9 cellular contexts compared by ENCODE assay signal in the genomic region with DNA sequence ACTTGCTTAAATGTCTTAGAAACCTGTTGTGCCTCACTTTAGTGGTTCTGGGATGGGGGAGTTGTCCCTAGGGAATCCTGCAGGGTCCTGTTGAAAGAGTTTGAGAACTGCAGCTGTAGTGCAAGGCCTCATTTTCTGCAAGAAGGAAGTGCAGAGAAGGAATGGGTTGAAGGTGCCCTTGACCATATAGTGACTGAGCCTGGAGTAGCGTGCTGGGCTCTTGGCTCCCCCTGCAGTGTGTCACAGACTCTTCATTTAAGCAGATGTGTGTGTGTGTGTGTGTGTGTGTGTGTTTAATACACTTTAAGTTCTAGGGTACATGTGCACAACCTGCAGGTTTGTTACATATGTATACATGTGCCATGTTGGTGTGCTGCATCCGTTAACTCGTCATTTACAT.
DNase-seq lines count a peak whose midpoint lies in the region; ATAC-seq, FAIRE-seq and TF ChIP-seq lines count a peak whose summit lies in the region.
"Had no signal": no experiment of that assay in that cellular context is flagged by ENCODE, and none has a peak within 500 bp of the region (broad histone marks: within the 10 kb centered on the region; RNA-seq: fewer than 3 reads in every experiment).

No MANE protein-coding gene starts in this region.

- H3K14ac ChIP-seq in H1 (ENCODE audit: insufficient read length): no peak overlapping the region

- H3K27me3 ChIP-seq in H1 (replicated peaks in 1 of 4; ENCODE audit: control insufficient read depth in 3 of 4, extremely low read depth in 1 of 4, insufficient read depth in 3 of 4, low read length in 3 of 4): no peaks in the 10 kb centered on the region
- H3K27me3 ChIP-seq in spleen (replicated peaks in 1 of 7): no peaks in the 10 kb centered on the region

- no peak overlapping the region for H3K18ac ChIP-seq in H1 (ENCODE audit: extremely low read depth, low read length)

- no peaks in the 10 kb centered on the region for H3K79me2 ChIP-seq in H1 (ENCODE audit: control insufficient read depth in 1 of 2, insufficient read depth in 2 of 2, low read length in 2 of 2)

- TF ChIP-seq POLR2A in H1 (IDR thresholded peaks at IDR 0.05; ENCODE audit: control extremely low read depth in 1 of 2, low read depth in 2 of 2, low read length in 2 of 2) (no peak), spleen (IDR thresholded peaks at IDR 0.05) (no peak)

- H2BK12ac ChIP-seq in H1 (ENCODE audit: low read depth, low read length): no peak overlapping the region

- intact Hi-C loops in spleen (cut with DNase I; ENCODE audit: low total_unique reads): no loop called here

- CTCF ChIA-PET in activated CD4-positive, alpha-beta T cell treated with anti-CD3 and anti-CD28 coated beads, Interleukin-2, amount 10 ng/mL, durations not matched to agents 7 days and 5 days (lab: Charles Lee): interaction anchor here (0.6 to 1.8 kb wide), 2 partner anchors 10 to 246 kb away, joined by 4 read pairs; no protein-coding TSS in a partner anchor
- CTCF ChIA-PET in H1 (lab: Charles Lee; ENCODE audit: partially characterized antibody): interaction anchor here (1.0 to 1.3 kb wide), 2 partner anchors 10 to 146 kb away, joined by 3 to 4 read pairs; no protein-coding TSS in a partner anchor

- no peak overlapping the region for H2AFZ ChIP-seq in H1 (ENCODE audit: low read length)

- no peak overlapping the region for H2BK120ac ChIP-seq in H1 (replicated peaks; ENCODE audit: low read depth, low read length)

- H3K36me3 ChIP-seq in H1 (ENCODE audit: control insufficient read depth in 2 of 4, insufficient read depth in 4 of 4, low read length in 3 of 4): no peaks in the 10 kb centered on the region
- peaks cover 0 to 23% (median 4%) of the 10 kb centered on the region in 6 donors for H3K36me3 ChIP-seq in spleen

- H3K56ac ChIP-seq in H1 (replicated peaks; ENCODE audit: insufficient read length, low read depth, low read length): no peak overlapping the region

- no peak overlapping the region for H2BK20ac ChIP-seq in H1 (ENCODE audit: low read length)

- H3K27ac ChIP-seq in H1 (ENCODE audit: low read depth, low read length) (no peak overlapping the region), spleen (peak overlapping the region in 2 of 8 donors; percentile 16 to 26)

- no peaks in the 10 kb centered on the region for H3K27me3 Mint-ChIP-seq in activated CD4-positive, alpha-beta T cell treated with anti-CD3 and anti-CD28 coated beads, Interleukin-2, amount 10 ng/mL, durations not matched to agents 7 days and 5 days
- H3K27me3 Mint-ChIP-seq: activated naive CD8-positive, alpha-beta T cell treated with anti-CD3 and anti-CD28 coated beads, Interleukin-2, amount 10 ng/mL, durations not matched to agents 7 days and 5 days had no signal

- peaks cover 33% of the 10 kb centered on the region for H3K36me3 Mint-ChIP-seq in activated CD4-positive, alpha-beta T cell treated with anti-CD3 and anti-CD28 coated beads, Interleukin-2, amount 10 ng/mL, durations not matched to agents 7 days and 5 days (ENCODE audit: low read depth)

- no peak overlapping the region for H4K91ac ChIP-seq in H1 (replicated peaks; ENCODE audit: insufficient read length, low read length)

- no peak for DNase-seq in activated CD4-positive, alpha-beta T cell treated with anti-CD3 and anti-CD28 coated beads, Interleukin-2, amount 10 ng/mL, durations not matched to agents 7 days and 5 days
- no peak for DNase-seq in activated CD4-positive, alpha-beta T cell treated with anti-CD3 and anti-CD28 coated beads, Interleukin-2, amount 50 U/mL, for 1 hour
- peak; percentile 28 for DNase-seq in MV-4-11 (lab: John Stamatoyannopoulos, UW)
- DNase-seq in H1 (ENCODE audit: low read depth in 1 of 2, low spot score in 2 of 2): no peak
- DNase-seq in spleen: peak; percentile 37
- DNase-seq in stimulated activated naive CD4-positive, alpha-beta T cell (lab: John Stamatoyannopoulos, UW): no peak
- DNase-seq: activated naive CD8-positive, alpha-beta T cell treated with anti-CD3 and anti-CD28 coated beads, Interleukin-2, amount 10 ng/mL, durations not matched to agents 7 days and 5 days had no signal

- no peaks in the 10 kb centered on the region for H3K23me2 ChIP-seq in H1 (ENCODE audit: low read depth, low read length)

- H2BK15ac ChIP-seq in H1 (ENCODE audit: low read length): no peak overlapping the region

- peaks cover 64% of the 10 kb centered on the region for H3K4me1 Mint-ChIP-seq in activated CD4-positive, alpha-beta T cell treated with anti-CD3 and anti-CD28 coated beads, Interleukin-2, amount 10 ng/mL, durations not matched to agents 7 days and 5 days

- H3K4me2 ChIP-seq in H1 (ENCODE audit: insufficient read depth in 1 of 2, low read depth in 2 of 2, low read length in 2 of 2): no peak overlapping the region

- no peak overlapping the region for H3K4me3 Mint-ChIP-seq in activated CD4-positive, alpha-beta T cell treated with anti-CD3 and anti-CD28 coated beads, Interleukin-2, amount 10 ng/mL, durations not matched to agents 7 days and 5 days
- H3K4me3 Mint-ChIP-seq: activated naive CD8-positive, alpha-beta T cell treated with anti-CD3 and anti-CD28 coated beads, Interleukin-2, amount 10 ng/mL, durations not matched to agents 7 days and 5 days had no signal

- H3K4me3 ChIP-seq in H1 (ENCODE audit: extremely low read depth in 1 of 4, insufficient read depth in 2 of 4, low read depth in 3 of 4, low read length in 4 of 4) (no peak overlapping the region), spleen (no peak overlapping the region)

- TF ChIP-seq CTCF in H1 (IDR thresholded peaks at IDR 0.05; ENCODE audit: control extremely low read depth in 1 of 3, insufficient read depth in 1 of 3, low read depth in 1 of 3, low read length in 3 of 3): peak; percentile 4 to 33 (median 17); a peak in 2 of 4 replicates
- peak in 2 of 11 experiments; percentile 11 to 32 for TF ChIP-seq CTCF in spleen (IDR thresholded peaks at IDR 0.05 in 8 of 11, conservative IDR thresholded peaks at IDR 0.05 in 3 of 11)

- no peak overlapping the region for H4K5ac ChIP-seq in H1 (ENCODE audit: insufficient read length, low read depth, low read length)

- H3K4ac ChIP-seq in H1 (replicated peaks; ENCODE audit: insufficient read length, low read depth, low read length): no peak overlapping the region

- WGBS in H1 (ENCODE audit: extremely low coverage in 1 of 2, insufficient coverage in 1 of 2, insufficient read length in 1 of 2, insufficient replicate concordance in 2 of 2, low coverage in 1 of 2, low lambda C conversion rate in 2 of 2, missing lambda C conversion rate in 1 of 2), 2 experiments: 88% methylated on average over 3 of the region's 3 CpGs; no CpG with 5 or more reads in 1 of the 2 experiments
- WGBS in spleen, 5 donors: 72 to 80% (median 75%) methylated on average over 3 of the region's 3 CpGs

- H4K8ac ChIP-seq in H1 (ENCODE audit: extremely low read depth, insufficient read depth, low read length): no peak overlapping the region

- no peaks in the 10 kb centered on the region for H4K20me1 ChIP-seq in H1 (replicated peaks in 1 of 2; ENCODE audit: control insufficient read depth in 1 of 2, insufficient read depth in 2 of 2, low read length in 2 of 2)

- H3K23ac ChIP-seq in H1 (ENCODE audit: insufficient read length): no peak overlapping the region

- no peak overlapping the region for H2BK5ac ChIP-seq in H1 (ENCODE audit: low read depth, low read length)

- ATAC-seq in GM19023 (IDR thresholded peaks at IDR 0.05; ENCODE audit: unreplicated experiment) (no peak), GM21786 (IDR thresholded peaks at IDR 0.05; ENCODE audit: unreplicated experiment) (no peak)

- H2AK5ac ChIP-seq in H1 (ENCODE audit: low read depth, low read length): no peak overlapping the region

- H3K4me1 ChIP-seq in H1 (replicated peaks in 1 of 4; ENCODE audit: control insufficient read depth in 3 of 4, insufficient read depth in 4 of 4, low read length in 3 of 4) (peaks cover 0 to 2% (median 0%) of the 10 kb centered on the region in 4 experiments; a peak in 2 of 7 replicates), spleen (peaks cover 18 to 64% (median 55%) of the 10 kb centered on the region in 6 donors)

- no peak overlapping the region for H3K9ac ChIP-seq in H1 (replicated peaks in 1 of 4; ENCODE audit: extremely low read depth in 1 of 4, low read depth in 3 of 4, low read length in 3 of 4)

- FAIRE-seq in H1 (lab: Jason Lieb, UNC): no peak

- no peak for TF ChIP-seq EP300 in H1 (IDR thresholded peaks at IDR 0.05; ENCODE audit: borderline replicate concordance in 1 of 2, low read depth in 2 of 2, low read length in 2 of 2)

- H3K27ac Mint-ChIP-seq in activated CD4-positive, alpha-beta T cell treated with anti-CD3 and anti-CD28 coated beads, Interleukin-2, amount 10 ng/mL, durations not matched to agents 7 days and 5 days: peak overlapping the region; percentile 90

- H3K9me3 Mint-ChIP-seq in activated CD4-positive, alpha-beta T cell treated with anti-CD3 and anti-CD28 coated beads, Interleukin-2, amount 10 ng/mL, durations not matched to agents 7 days and 5 days: peaks cover 12% of the 10 kb centered on the region

- H3K9me3 ChIP-seq in H1 (ENCODE audit: insufficient read depth in 2 of 2, low read depth in 1 of 2, low read length in 1 of 2) (peaks cover 0 to 2% of the 10 kb centered on the region in 2 experiments; a peak in 1 of 4 replicates), spleen (peaks cover 0 to 13% (median 9%) of the 10 kb centered on the region in 8 donors)

- H3K79me1 ChIP-seq in H1 (ENCODE audit: low read depth, low read length): no peaks in the 10 kb centered on the region; the same call in 1 of the 2 replicates

- TF ChIP-seq RAD21 in H1 (IDR thresholded peaks at IDR 0.05 in 1 of 2, conservative IDR thresholded peaks at IDR 0.05 in 1 of 2; ENCODE audit: low read depth in 2 of 2, low read length in 2 of 2): peak; percentile 41 to 52

- POLR2A ChIA-PET in activated CD4-positive, alpha-beta T cell treated with anti-CD3 and anti-CD28 coated beads, Interleukin-2, amount 10 ng/mL, durations not matched to agents 7 days and 5 days (lab: Charles Lee): no interaction called here
- POLR2A ChIA-PET in H1 (lab: Charles Lee; ENCODE audit: partially characterized antibody): no interaction called here

TF ChIP-seq in H1, 55 proteins besides CTCF, POLR2A, EP300 and RAD21:
- no peak for TF ChIP-seq TCF12 (IDR thresholded peaks at IDR 0.05; ENCODE audit: low read depth, low read length)
- TF ChIP-seq RNF2 (IDR thresholded peaks at IDR 0.05; ENCODE audit: borderline replicate concordance, low read depth, low read length, missing control alignments, poor library complexity, severe bottlenecking): no peak
- no peak for TF ChIP-seq SIX5 (IDR thresholded peaks at IDR 0.05; ENCODE audit: low read depth, low read length)
- no peak for TF ChIP-seq ATF3 (IDR thresholded peaks at IDR 0.05; ENCODE audit: insufficient read depth, low read depth, low read length)
- no peak for TF ChIP-seq CEBPB (IDR thresholded peaks at IDR 0.05; ENCODE audit: low read depth, low read length)
- TF ChIP-seq CHD1 (IDR thresholded peaks at IDR 0.05; ENCODE audit: low read depth, low read length): no peak
- no peak for TF ChIP-seq CREB1 (IDR thresholded peaks at IDR 0.05)
- no peak for TF ChIP-seq TBP (IDR thresholded peaks at IDR 0.05; ENCODE audit: low read depth, low read length)

Comparison
In these comparisons a context has a peak if more than half of its experiments do, and no peak if none do; other contexts are left out.
1. DNase-seq: peak in MV-4-11 (single experiment) and spleen (single experiment); none in activated CD4-positive, alpha-beta T cell treated with anti-CD3 and anti-CD28 coated beads, Interleukin-2, amount 10 ng/mL, durations not matched to agents 7 days and 5 days (single experiment), activated CD4-positive, alpha-beta T cell treated with anti-CD3 and anti-CD28 coated beads, Interleukin-2, amount 50 U/mL, for 1 hour (single experiment), H1 (0 of 2) and stimulated activated naive CD4-positive, alpha-beta T cell (0 of 6).